1 cellular context compared by ENCODE assay signal in genomic region chr1:6220236-6220635, GRCh38.
TF ChIP-seq lines count a peak whose summit lies in the region.

No MANE protein-coding gene starts in this region.

TF ChIP-seq in HCT116, 20 proteins besides CTCF, POLR2A, EP300 and RAD21 (continued from another document):
- TF ChIP-seq REST (IDR thresholded peaks at IDR 0.05; ENCODE audit: low read depth) (no peak), SRF (IDR thresholded peaks at IDR 0.05; ENCODE audit: low read depth) (0 out of 2 replicates have a peak, but pooled peaks have one; percentile 18), ZNF274 (IDR thresholded peaks at IDR 0.05; ENCODE audit: low read depth, low read length) (no peak), EZH2phosphoT487 (IDR thresholded peaks at IDR 0.05; ENCODE audit: borderline replicate concordance) (no peak), POLR2AphosphoS5 (IDR thresholded peaks at IDR 0.05; ENCODE audit: low read depth, low read length) (peak; percentile 88), MAX (IDR thresholded peaks at IDR 0.05) (peak; percentile 95), YY1 (IDR thresholded peaks at IDR 0.05; ENCODE audit: extremely low read depth, insufficient replicate concordance, low read depth, low read length) (peak; percentile 70), ZBTB33 (IDR thresholded peaks at IDR 0.05; ENCODE audit: extremely low read depth, insufficient replicate concordance, low read length) (peak; percentile 62), FOSL1 (IDR thresholded peaks at IDR 0.05; ENCODE audit: low read depth) (peak; percentile 88), EZH2 (IDR thresholded peaks at IDR 0.05) (no peak), CEBPB (IDR thresholded peaks at IDR 0.05; ENCODE audit: low read depth) (peak; percentile 83), ATF3 (IDR thresholded peaks at IDR 0.05) (no peak)
